Comparison of ENCODE assay signal across 8 cellular contexts in the genomic region with DNA sequence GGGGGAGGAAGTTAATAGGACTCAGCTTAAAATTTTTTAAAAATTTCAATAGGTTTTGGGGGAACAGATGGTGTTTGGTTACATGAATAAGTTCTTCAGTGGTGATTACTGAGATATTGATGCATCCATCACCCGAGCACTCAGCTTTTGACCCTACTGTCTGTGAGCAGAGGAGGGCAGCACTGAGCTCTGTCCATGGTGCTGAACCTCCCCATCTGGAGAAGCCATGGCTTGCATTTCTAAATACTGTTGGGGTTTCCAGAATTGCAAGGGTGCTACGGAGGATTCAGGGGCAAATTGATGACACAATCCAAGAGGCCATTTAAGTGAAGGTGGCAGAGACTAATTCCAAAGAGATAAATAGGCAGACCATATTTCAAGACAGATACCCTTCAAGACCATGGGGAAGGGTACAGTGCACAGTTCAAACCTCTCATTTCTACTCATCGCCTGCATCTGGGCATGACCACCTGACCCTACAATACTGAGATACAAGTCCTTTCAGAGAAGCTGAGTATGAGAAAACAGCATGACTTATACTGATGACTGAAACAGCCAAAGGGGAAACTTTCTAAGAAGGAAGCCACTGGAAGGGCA. TPM values are rescaled to one million over a fixed set of nuclear protein-coding genes. Genes with fewer than 3 reads are reported as not detected.
A peak's percentile ranks its signal among the peaks of the same experiment; 100 is the strongest.
DNase-seq lines count a peak whose midpoint lies in the region; ATAC-seq and TF ChIP-seq lines count a peak whose summit lies in the region.

No MANE protein-coding gene starts in this region.

- H3K27ac ChIP-seq in fibroblast of lung (ENCODE audit: insufficient read depth, low read length) = no peak overlapping the region
- no peak overlapping the region for H3K27ac ChIP-seq in thoracic aorta

- H3K79me2 ChIP-seq in fibroblast of lung (ENCODE audit: control insufficient read depth, insufficient read depth, low read length) = no peaks in the 10 kb centered on the region

- H4K20me1 ChIP-seq in fibroblast of lung (ENCODE audit: control insufficient read depth, extremely low read depth, insufficient read depth, low read length) = no peaks in the 10 kb centered on the region

- H3K9me3 ChIP-seq in fibroblast of lung (ENCODE audit: control insufficient read depth, insufficient read depth, low read depth, low read length) (no peaks in the 10 kb centered on the region), thoracic aorta (no peaks in the 10 kb centered on the region)

- H3K36me3 ChIP-seq in fibroblast of lung (ENCODE audit: control insufficient read depth, insufficient read depth, low read length) = no peaks in the 10 kb centered on the region
- no peaks in the 10 kb centered on the region for H3K36me3 ChIP-seq in thoracic aorta

- H3K4me3 ChIP-seq in fibroblast of lung (replicated peaks in 1 of 4; ENCODE audit: control extremely low read depth in 1 of 4, insufficient read depth in 1 of 4, low read depth in 3 of 4, low read length in 4 of 4) (no peak overlapping the region), thoracic aorta (no peak overlapping the region)

- DNase-seq in NOMO-1 (lab: John Stamatoyannopoulos, UW; ENCODE audit: unreplicated experiment in 2 of 2) (peak; percentile 22 to 44), NOMO-1 treated with dmso at 0.1 percent for 144 hours (lab: John Stamatoyannopoulos, UW; ENCODE audit: unreplicated experiment) (no peak), NOMO-1 treated with DMSO at 0.1 percent for 48 hours (lab: John Stamatoyannopoulos, UW; ENCODE audit: unreplicated experiment) (peak; percentile 47), fibroblast of lung (ENCODE audit: low read depth in 2 of 2) (peak; percentile 57 to 73), non-pigmented ciliary epithelial cell (ENCODE audit: low read depth) (peak; percentile 20), thoracic aorta (ENCODE audit: low spot score) (no peak)
- DNase-seq in activated CD8-positive, alpha-beta memory T cell treated with anti-CD3 and anti-CD28 coated beads, Interleukin-2, amount 50 U/mL, for 48 hours = peak; percentile 88

- TF ChIP-seq CTCF in fibroblast of lung (conservative IDR thresholded peaks at IDR 0.05 in 1 of 2, IDR thresholded peaks at IDR 0.05 in 1 of 2; ENCODE audit: low read depth in 1 of 2, low read length in 2 of 2) (peak; percentile 19 to 22), thoracic aorta (IDR thresholded peaks at IDR 0.05) (peak; percentile 32)

- H3K4me2 ChIP-seq in fibroblast of lung (ENCODE audit: extremely low read depth, insufficient read depth, low read length) = no peak overlapping the region

- ATAC-seq in thoracic aorta (ENCODE audit: insufficient number of reproducible peaks, low FRiP score, low read depth) (no peak), GM18519 (IDR thresholded peaks at IDR 0.05; ENCODE audit: low FRiP score, unreplicated experiment) (no peak)

- H3K27me3 ChIP-seq in fibroblast of lung (ENCODE audit: control insufficient read depth, insufficient read depth, low read length) (peaks cover 12% of the 10 kb centered on the region), thoracic aorta (replicated peaks; ENCODE audit: insufficient read depth) (no peaks in the 10 kb centered on the region)

- H2AFZ ChIP-seq in fibroblast of lung (ENCODE audit: low read length) = no peak overlapping the region

- H3K4me1 ChIP-seq in fibroblast of lung (ENCODE audit: control insufficient read depth, extremely low read depth, insufficient read depth, low read length) (no peaks in the 10 kb centered on the region), thoracic aorta (ENCODE audit: control insufficient read depth in 1 of 2, low read depth in 2 of 2) (no peaks in the 10 kb centered on the region)

- no peak overlapping the region for H3K9ac ChIP-seq in fibroblast of lung (ENCODE audit: insufficient read depth, low read length)

RNA-seq across cellular contexts. Expression of gene SYT2, which starts 17.2 kb away (rescaled TPM):
- not detected in 2 replicates for total RNA-seq in fibroblast of lung
- 0.02 and 0.03 TPM in 2 replicates for polyA plus RNA-seq in fibroblast of lung
- 0.03 TPM in 2 replicates for polyA plus RNA-seq in fibroblast of lung (2012)
- polyA minus RNA-seq in fibroblast of lung (ENCODE audit: low replicate concordance) = not detected in 2 replicates
- under 1 TPM in 1 of 2 donors, not detected in 1; under 0.01 TPM for total RNA-seq in thoracic aorta

Comparison
In these comparisons a context has a peak if more than half of its experiments do, and no peak if none do; other contexts are left out.
1. DNase-seq: peak in NOMO-1 (2 of 2), NOMO-1 treated with DMSO at 0.1 percent for 48 hours (single experiment), activated CD8-positive, alpha-beta memory T cell treated with anti-CD3 and anti-CD28 coated beads, Interleukin-2, amount 50 U/mL, for 48 hours (single experiment), fibroblast of lung (2 of 2) and non-pigmented ciliary epithelial cell (single experiment); none in NOMO-1 treated with dmso at 0.1 percent for 144 hours (single experiment) and thoracic aorta (single experiment).